Comparison of ENCODE assay signal across 25 cellular contexts in genomic region chr2:218437969-218438368, GRCh38. TPM values are rescaled to one million over a fixed set of nuclear protein-coding genes. Genes with fewer than 3 reads are reported as not detected.
DNase-seq lines count a peak whose midpoint lies in the region; ATAC-seq and TF ChIP-seq lines count a peak whose summit lies in the region.
"Had no signal": no experiment of that assay in that cellular context is flagged by ENCODE, and none has a peak within 500 bp of the region (broad histone marks: within the 10 kb centered on the region; RNA-seq: fewer than 3 reads in every experiment).

No MANE protein-coding gene starts in this region.

- no peaks in the 10 kb centered on the region for H3K9me3 ChIP-seq in CD4-positive, alpha-beta memory T cell (ENCODE audit: control insufficient read depth in 1 of 2, low read length in 2 of 2)
- H3K9me3 ChIP-seq: A549, BE2C had no signal

- H3K4me3 Mint-ChIP-seq in CD4-positive, alpha-beta memory T cell, result no peak overlapping the region
- no peak overlapping the region for H3K4me3 Mint-ChIP-seq in stimulated activated memory B cell treated with anti-CD40 and anti-IgM and Interleukin-4, amounts not matched to agents 10 μg/mL and 1 μg/mL and 100 μg/mL, for 72 hours
- H3K4me3 Mint-ChIP-seq: CD4-positive, alpha-beta T cell; GM23338 had no signal

- H3K4me3 ChIP-seq in CD4-positive, alpha-beta memory T cell (ENCODE audit: low read length in 2 of 2), result no peak overlapping the region
- H3K4me3 ChIP-seq: A549, GM23338, SK-N-MC had no signal

- TF ChIP-seq CTCF in 22Rv1 (IDR thresholded peaks at IDR 0.05) (no peak), VCaP (conservative IDR thresholded peaks at IDR 0.05) (no peak)

- H3K27ac Mint-ChIP-seq in CD4-positive, alpha-beta memory T cell, result peak overlapping the region in 4 of 7 donors; percentile 32 to 69 (median 56)
- H3K27ac Mint-ChIP-seq in stimulated activated memory B cell treated with anti-CD40 and anti-IgM and Interleukin-4, amounts not matched to agents 10 μg/mL and 1 μg/mL and 100 μg/mL, for 72 hours, result peak overlapping the region; percentile 3
- H3K27ac Mint-ChIP-seq: CD4-positive, alpha-beta T cell; GM23338 had no signal

- no peak for DNase-seq in CD4-positive, alpha-beta memory T cell
- DNase-seq in effector CD4-positive, alpha-beta T cell, result no peak
- no peak for DNase-seq in GM19238 (ENCODE audit: insufficient read length, low spot score)
- DNase-seq: BE2C; CD4-positive, alpha-beta T cell; KG1; NCI-H1105; NCI-H146; NCI-H2029; NCI-H226; NCI-H524; NCI-H774; NK-92 treated with Interleukin-12 subunit alpha and Interleukin-12 subunit beta, amount 100 ng/mL, for 24 hours; SHP77 treated with DMSO at 0.1 percent for 48 hours had no signal

- intact Hi-C loops in CD4-positive, alpha-beta memory T cell (cut with micrococcal nuclease), result no loop called here

- no peak for ATAC-seq in stimulated activated memory B cell treated with anti-CD40 and anti-IgM and Interleukin-4, amounts not matched to agents 10 μg/mL and 1 μg/mL and 100 μg/mL, for 72 hours
- ATAC-seq in GM21737 (IDR thresholded peaks at IDR 0.05; ENCODE audit: unreplicated experiment) (no peak), GM19035 (IDR thresholded peaks at IDR 0.05; ENCODE audit: unreplicated experiment) (no peak)
- ATAC-seq: A549, GM23338 had no signal

- H3K36me3 ChIP-seq in CD4-positive, alpha-beta memory T cell (ENCODE audit: insufficient read depth, low read length), result no peaks in the 10 kb centered on the region
- H3K36me3 ChIP-seq: BE2C had no signal

- H3K27ac ChIP-seq in 22Rv1 (peak overlapping the region; percentile 100), VCaP (peak overlapping the region; percentile 57)
- no peak overlapping the region for H3K27ac ChIP-seq in CD4-positive, alpha-beta memory T cell (ENCODE audit: low read depth, low read length)
- H3K27ac ChIP-seq: A549, HL-60, RWPE1, SK-N-MC had no signal

- H3K27me3 ChIP-seq in CD4-positive, alpha-beta memory T cell (ENCODE audit: insufficient read depth, low read length), result no peaks in the 10 kb centered on the region
- H3K27me3 ChIP-seq: BE2C had no signal

- peaks cover 0 to 2% (median 0%) of the 10 kb centered on the region in 8 donors for H3K9me3 Mint-ChIP-seq in CD4-positive, alpha-beta memory T cell
- no peaks in the 10 kb centered on the region for H3K9me3 Mint-ChIP-seq in stimulated activated memory B cell treated with anti-CD40 and anti-IgM and Interleukin-4, amounts not matched to agents 10 μg/mL and 1 μg/mL and 100 μg/mL, for 72 hours
- H3K9me3 Mint-ChIP-seq: CD4-positive, alpha-beta T cell; GM23338 had no signal

- no peaks in the 10 kb centered on the region for H3K36me3 Mint-ChIP-seq in CD4-positive, alpha-beta memory T cell
- no peaks in the 10 kb centered on the region for H3K36me3 Mint-ChIP-seq in stimulated activated memory B cell treated with anti-CD40 and anti-IgM and Interleukin-4, amounts not matched to agents 10 μg/mL and 1 μg/mL and 100 μg/mL, for 72 hours

- peaks cover 0 to 2% (median under 1%) of the 10 kb centered on the region in 4 donors for H3K4me1 Mint-ChIP-seq in CD4-positive, alpha-beta memory T cell
- peaks cover 19% of the 10 kb centered on the region for H3K4me1 Mint-ChIP-seq in stimulated activated memory B cell treated with anti-CD40 and anti-IgM and Interleukin-4, amounts not matched to agents 10 μg/mL and 1 μg/mL and 100 μg/mL, for 72 hours
- H3K4me1 Mint-ChIP-seq: GM23338 had no signal

- no peaks in the 10 kb centered on the region for H3K4me1 ChIP-seq in CD4-positive, alpha-beta memory T cell (ENCODE audit: insufficient read depth, low read length)
- H3K4me1 ChIP-seq: A549, BE2C had no signal

- POLR2A ChIA-PET in CD4-positive, alpha-beta memory T cell (lab: Charles Lee; ENCODE audit: partially characterized antibody), result no interaction called here

- no peaks in the 10 kb centered on the region for H3K27me3 Mint-ChIP-seq in CD4-positive, alpha-beta memory T cell
- no peaks in the 10 kb centered on the region for H3K27me3 Mint-ChIP-seq in stimulated activated memory B cell treated with anti-CD40 and anti-IgM and Interleukin-4, amounts not matched to agents 10 μg/mL and 1 μg/mL and 100 μg/mL, for 72 hours
- H3K27me3 Mint-ChIP-seq: CD4-positive, alpha-beta T cell had no signal

- CTCF ChIA-PET in CD4-positive, alpha-beta memory T cell (lab: Charles Lee; ENCODE audit: partially characterized antibody), result no interaction called here

RNA-seq across cellular contexts. Expression of gene VIL1, which starts 19.0 kb away (rescaled TPM):
- total RNA-seq in CD4-positive, alpha-beta memory T cell, result not detected
- not detected for polyA plus RNA-seq in CD4-positive, alpha-beta memory T cell

RNA-seq across cellular contexts. Expression of gene CTDSP1, which starts 38.3 kb away (rescaled TPM):
- total RNA-seq in CD4-positive, alpha-beta memory T cell, result 100 to 1,000 TPM; 182 to 183 TPM
- polyA plus RNA-seq in CD4-positive, alpha-beta memory T cell, result 10 to 100 TPM; 26.4 to 37.7 TPM

RNA-seq across cellular contexts. Expression of gene SLC11A1, which starts 55.9 kb away (rescaled TPM):
- 1 to 10 TPM; 1.3 to 1.9 TPM for total RNA-seq in CD4-positive, alpha-beta memory T cell
- polyA plus RNA-seq in CD4-positive, alpha-beta memory T cell, result under 1 TPM; 0.37 to 0.92 TPM
- total RNA-seq: Daoy, GM23338 had no signal
